8 cellular contexts compared by ENCODE assay signal in the genomic region with DNA sequence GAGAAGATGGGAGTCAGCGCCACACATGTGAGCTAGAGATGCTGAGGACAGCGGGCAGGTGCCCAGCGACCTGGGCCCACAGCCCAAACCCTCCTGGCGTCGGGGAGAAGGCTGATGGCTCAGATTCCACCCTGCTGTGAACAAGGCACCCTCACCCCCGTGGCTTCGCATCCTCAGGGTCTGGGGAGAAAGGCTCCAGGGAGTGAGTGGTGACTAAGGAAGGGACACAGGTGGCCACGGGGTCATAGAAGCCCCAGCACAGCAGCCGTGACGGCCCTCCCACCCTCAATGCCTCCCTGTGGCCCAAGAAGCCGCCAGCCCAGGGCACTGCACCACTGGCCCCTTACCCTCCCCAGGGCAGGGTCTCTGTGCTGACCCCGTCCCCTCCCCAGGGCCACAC.
"Had no signal": no experiment of that assay in that cellular context is flagged by ENCODE, and none has a peak within 500 bp of the region (broad histone marks: within the 10 kb centered on the region; RNA-seq: fewer than 3 reads in every experiment).

No MANE protein-coding gene starts in this region.

- H3K4me1 Mint-ChIP-seq: GM23338 had no signal

- ATAC-seq: GM23338, HCT116, K562 had no signal

- H3K4me3 Mint-ChIP-seq: GM23338 had no signal

- H3K4me3 ChIP-seq: GM23338, HAP-1, K562 had no signal

- FAIRE-seq: H1, H54, HTR-8/SVneo, K562 had no signal

- H2AFZ ChIP-seq: GM23338 had no signal

- H3K27ac Mint-ChIP-seq: GM23338 had no signal

- DNase-seq: IMR-90 had no signal

- H3K4me1 ChIP-seq: HAP-1 had no signal

- H3K4me2 ChIP-seq: GM23338 had no signal

- H3K9me3 Mint-ChIP-seq: GM23338 had no signal

- H3K9me3 ChIP-seq: HAP-1 had no signal
